23 cellular contexts compared by ENCODE assay signal in genomic region chr19:31706131-31706530, GRCh38.
"Had no signal": no experiment of that assay in that cellular context is flagged by ENCODE, and none has a peak within 500 bp of the region (broad histone marks: within the 10 kb centered on the region; RNA-seq: fewer than 3 reads in every experiment).

No MANE protein-coding gene starts in this region.

- H3K27me3 Mint-ChIP-seq: dendritic cell treated with granulocyte-macrophage colony-stimulating factor and Interleukin-4, amounts not matched to agents 40 ng/mL and 50 ng/mL, for 4 days had no signal

- H3K27ac ChIP-seq: colonic mucosa, coronary artery, dorsolateral prefrontal cortex, epithelial cell of prostate, esophagus squamous epithelium, foreskin keratinocyte, gastrocnemius medialis, gastroesophageal sphincter, heart left ventricle, heart right ventricle had no signal

- H3K27me3 ChIP-seq: colonic mucosa, esophagus squamous epithelium, foreskin keratinocyte, gastrocnemius medialis, gastroesophageal sphincter, heart left ventricle, heart right ventricle had no signal

- H3K4me3 ChIP-seq: colonic mucosa, coronary artery, dorsolateral prefrontal cortex, esophagus squamous epithelium, gastrocnemius medialis, gastroesophageal sphincter, heart left ventricle, heart right ventricle had no signal

- H3K4me1 ChIP-seq: colonic mucosa, esophagus squamous epithelium, foreskin keratinocyte, gastrocnemius medialis, gastroesophageal sphincter, heart left ventricle, heart right ventricle had no signal

- H3K9me3 Mint-ChIP-seq: endodermal cell had no signal

- H3K36me3 ChIP-seq: colonic mucosa, esophagus squamous epithelium, gastrocnemius medialis, gastroesophageal sphincter, heart left ventricle, heart right ventricle had no signal

- H3K9me3 ChIP-seq: colonic mucosa had no signal

- DNase-seq: colonic mucosa; cortex of kidney; dermis blood vessel endothelial cell; dorsolateral prefrontal cortex; effector CD4-positive, alpha-beta T cell; effector CD8-positive, alpha-beta T cell; effector memory CD4-positive, alpha-beta T cell; effector memory CD8-positive, alpha-beta T cell; endodermal cell; erythroblast; esophagus squamous epithelium; foreskin fibroblast; foreskin keratinocyte; foreskin melanocyte; gastrocnemius medialis; glutamatergic neuron; head of caudate nucleus; heart left ventricle; heart right ventricle had no signal

- H3K4me3 Mint-ChIP-seq: dendritic cell treated with granulocyte-macrophage colony-stimulating factor and Interleukin-4, amounts not matched to agents 40 ng/mL and 50 ng/mL, for 4 days; effector memory CD8-positive, alpha-beta T cell; endodermal cell had no signal

- H3K27ac Mint-ChIP-seq: dendritic cell treated with granulocyte-macrophage colony-stimulating factor and Interleukin-4, amounts not matched to agents 40 ng/mL and 50 ng/mL, for 4 days; effector memory CD8-positive, alpha-beta T cell; endodermal cell had no signal
